Comparison of ENCODE assay signal across 1 cellular context in genomic region chrX:17805120-17805519, GRCh38.
TF ChIP-seq lines count a peak whose summit lies in the region.

No MANE protein-coding gene starts in this region.

TF ChIP-seq in GM12878, 131 proteins besides CTCF, POLR2A, EP300 and RAD21 (continued from another document):
- TF ChIP-seq ZBTB33 (IDR thresholded peaks at IDR 0.05): no peak
- TF ChIP-seq SRF (IDR thresholded peaks at IDR 0.05; ENCODE audit: low read depth in 2 of 2, low read length in 2 of 2): no peak
- no peak for TF ChIP-seq STAT1 (conservative IDR thresholded peaks at IDR 0.05)
- no peak for TF ChIP-seq IKZF1 (conservative IDR thresholded peaks at IDR 0.05)
- no peak for TF ChIP-seq SMARCA5 (IDR thresholded peaks at IDR 0.05)
- no peak for TF ChIP-seq MEF2B (IDR thresholded peaks at IDR 0.05; ENCODE audit: partially characterized antibody, poor library complexity, severe bottlenecking)
- no peak for TF ChIP-seq E2F4 (IDR thresholded peaks at IDR 0.05; ENCODE audit: low read depth, low read length)
- TF ChIP-seq CREB1 (IDR thresholded peaks at IDR 0.05; ENCODE audit: low read depth): no peak
- TF ChIP-seq NBN (IDR thresholded peaks at IDR 0.05): no peak
- TF ChIP-seq E2F8 (IDR thresholded peaks at IDR 0.05; ENCODE audit: low read depth, partially characterized antibody): no peak
- no peak for TF ChIP-seq SKIL (IDR thresholded peaks at IDR 0.05; ENCODE audit: low read depth, poor library complexity, severe bottlenecking)
- no peak for TF ChIP-seq IKZF2 (IDR thresholded peaks at IDR 0.05)
